23 cellular contexts compared by ENCODE assay signal in the genomic region with DNA sequence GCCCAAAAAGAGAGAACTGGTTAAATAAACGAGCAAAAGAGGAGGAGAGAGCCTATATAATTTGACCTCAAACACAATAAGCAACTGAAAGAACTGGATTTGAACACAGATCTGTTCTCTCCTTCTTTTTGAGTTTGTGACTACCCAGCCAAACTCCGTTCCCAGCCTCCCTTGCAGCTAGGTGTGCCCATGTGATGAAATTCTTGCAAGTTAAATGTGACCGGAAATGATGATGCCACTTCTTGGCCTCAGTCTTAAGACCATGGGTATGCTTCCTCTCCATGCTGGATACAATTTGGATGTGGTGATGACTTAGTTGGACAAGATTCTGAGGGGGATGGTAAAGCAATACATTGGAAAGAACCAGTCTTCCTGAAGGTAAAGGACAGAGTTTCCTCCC.
DNase-seq lines count a peak whose midpoint lies in the region; ATAC-seq, FAIRE-seq and TF ChIP-seq lines count a peak whose summit lies in the region.
"Had no signal": no experiment of that assay in that cellular context is flagged by ENCODE, and none has a peak within 500 bp of the region (broad histone marks: within the 10 kb centered on the region; RNA-seq: fewer than 3 reads in every experiment).

No MANE protein-coding gene starts in this region.

- BruUV-seq in HepG2 (replicated peaks; lab: Mats Ljungman, UMichigan) = no TSS peak
- BruUV-seq in GM12878 (replicated peaks; lab: Mats Ljungman, UMichigan) = no TSS peak

- in situ Hi-C loops in HepG2 (cut with HindIII; ENCODE audit: extremely low pct_ligation_motif_present, low pct_unique_long_range_greater_than_20kb) (loop anchor here (5.0 kb wide), 1 partner anchor 37 kb away; no protein-coding TSS in a partner anchor), GM12878 (cut with MboI) (no loop called here)

- TF ChIP-seq RAD21 in HepG2 (CRISPR knock-in tag; IDR thresholded peaks at IDR 0.05) (no peak), GM12878 (IDR thresholded peaks at IDR 0.05; ENCODE audit: insufficient read depth, low read depth, low read length) (no peak)

- H3K9me3 ChIP-seq in HepG2 (ENCODE audit: low read length) (peaks cover 7% of the 10 kb centered on the region; the same call in 1 of the 2 replicates), right lobe of liver (no peaks in the 10 kb centered on the region), GM12878 (replicated peaks; ENCODE audit: control insufficient read depth, insufficient read depth, low read length) (no peaks in the 10 kb centered on the region; the same call in 2 of the 3 replicates), uterus (no peaks in the 10 kb centered on the region)
- H3K9me3 ChIP-seq: ascending aorta, neutrophil, psoas muscle had no signal

- RAD21 ChIA-PET in GM12878 (lab: Charles Lee; ENCODE audit: unreplicated experiment) = interaction anchor here (3.0 kb wide), 1 partner anchor 86 kb away, joined by 10 read pairs; no protein-coding TSS in a partner anchor

- H3K9me3 Mint-ChIP-seq in WTC11 = peaks cover 17% of the 10 kb centered on the region

- POLR2A ChIA-PET in HepG2 (lab: Yijun Ruan, JAX) = no interaction called here
- POLR2A ChIA-PET in GM12878 (lab: Charles Lee) = interaction anchor here (0.6 kb wide), 1 partner anchor 17 kb away, joined by 7 read pairs; no protein-coding TSS in a partner anchor
- POLR2A ChIA-PET in WTC11 (lab: Charles Lee) = no interaction called here

- TF ChIP-seq CTCF in HepG2 (CRISPR knock-in tag; IDR thresholded peaks at IDR 0.05) = no peak
- TF ChIP-seq CTCF in right lobe of liver (IDR thresholded peaks at IDR 0.05) = no peak
- TF ChIP-seq CTCF in GM12878 (IDR thresholded peaks at IDR 0.05 in 2 of 3, conservative IDR thresholded peaks at IDR 0.05 in 1 of 3; ENCODE audit: control insufficient read depth in 2 of 3, extremely low read depth in 1 of 3, insufficient read depth in 1 of 3, low read depth in 3 of 3, low read length in 3 of 3) = no peak
- no peak for TF ChIP-seq CTCF in uterus (IDR thresholded peaks at IDR 0.05)
- TF ChIP-seq CTCF in WTC11 (IDR thresholded peaks at IDR 0.05) = no peak

- H3K9ac ChIP-seq in HepG2 (ENCODE audit: insufficient read depth, low read depth, low read length) (no peak overlapping the region), GM12878 (ENCODE audit: control insufficient read depth, insufficient read depth, low read length) (no peak overlapping the region)
- H3K9ac ChIP-seq: KMS-11 had no signal

- TF ChIP-seq EP300 in HepG2 (IDR thresholded peaks at IDR 0.05; ENCODE audit: low read depth in 2 of 2, low read length in 2 of 2) (no peak), HepG2 (CRISPR knock-in tag; IDR thresholded peaks at IDR 0.05; ENCODE audit: borderline replicate concordance) (no peak), GM12878 (IDR thresholded peaks at IDR 0.05; ENCODE audit: borderline replicate concordance in 1 of 2, control insufficient read depth in 1 of 2, low read depth in 2 of 2, low read length in 2 of 2) (no peak)

- intact Hi-C loops in HepG2 (cut with micrococcal nuclease; ENCODE audit: unreplicated experiment) = no loop called here
- intact Hi-C loops in right lobe of liver (cut with DNase I) = no loop called here
- intact Hi-C loops in GM12878 (cut with micrococcal nuclease; ENCODE audit: unreplicated experiment) = loop anchor here (10.0 kb wide), 1 partner anchor 360 kb away; no protein-coding TSS in a partner anchor
- intact Hi-C loops in uterus (cut with DNase I; ENCODE audit: low total_unique reads) = no loop called here

- H3K4me3 ChIP-seq in HepG2 (replicated peaks in 1 of 3; ENCODE audit: insufficient read depth in 1 of 3, low read depth in 2 of 3, low read length in 3 of 3) (no peak overlapping the region), right lobe of liver (no peak overlapping the region), GM12878 (no peak overlapping the region), uterus (no peak overlapping the region)
- H3K4me3 ChIP-seq: ascending aorta, psoas muscle had no signal

- no peak overlapping the region for H3K27ac Mint-ChIP-seq in WTC11
- H3K27ac Mint-ChIP-seq: type B pancreatic cell had no signal

- H3K4me2 ChIP-seq in HepG2 (ENCODE audit: low read depth, low read length) (no peak overlapping the region), GM12878 (ENCODE audit: control insufficient read depth, insufficient read depth) (no peak overlapping the region)
- H3K4me2 ChIP-seq: KMS-11 had no signal

- no peaks in the 10 kb centered on the region for H4K20me1 ChIP-seq in HepG2 (ENCODE audit: insufficient read depth, low read length)
- H4K20me1 ChIP-seq in GM12878 (ENCODE audit: control insufficient read depth, insufficient read depth) = no peaks in the 10 kb centered on the region

- H3K4me3 Mint-ChIP-seq in WTC11 = no peak overlapping the region
- H3K4me3 Mint-ChIP-seq: CD4-positive, alpha-beta memory T cell; T-cell; type B pancreatic cell had no signal

- H3K36me3 ChIP-seq in HepG2 (replicated peaks in 1 of 2; ENCODE audit: control insufficient read depth in 1 of 2, insufficient read depth in 2 of 2, low read length in 2 of 2) = no peaks in the 10 kb centered on the region
- H3K36me3 ChIP-seq in right lobe of liver = no peaks in the 10 kb centered on the region
- no peaks in the 10 kb centered on the region for H3K36me3 ChIP-seq in GM12878 (ENCODE audit: control insufficient read depth in 2 of 2, insufficient read depth in 2 of 2, low read length in 1 of 2)
- no peaks in the 10 kb centered on the region for H3K36me3 ChIP-seq in uterus
- H3K36me3 ChIP-seq: ascending aorta, neutrophil had no signal

- no peak for FAIRE-seq in HepG2 (lab: Jason Lieb, UNC)
- no peak for FAIRE-seq in GM12878 (lab: Jason Lieb, UNC)

- no peak for TF ChIP-seq POLR2A in HepG2 (IDR thresholded peaks at IDR 0.05; ENCODE audit: insufficient read depth in 1 of 2, low read depth in 2 of 2, low read length in 2 of 2)
- no peak for TF ChIP-seq POLR2A in right lobe of liver (IDR thresholded peaks at IDR 0.05)
- no peak for TF ChIP-seq POLR2A in GM12878 (IDR thresholded peaks at IDR 0.05; ENCODE audit: low read depth, low read length)
- TF ChIP-seq POLR2A in uterus (IDR thresholded peaks at IDR 0.05) = no peak

- WGBS in HepG2 (ENCODE audit: low lambda C conversion rate) = 98% methylated on average over 3 of the region's 3 CpGs
- WGBS in right lobe of liver (ENCODE audit: insufficient coverage, low coverage, low lambda C conversion rate, missing lambda C conversion rate) = 86% methylated on average over 2 of the region's 3 CpGs
- WGBS in GM12878 (ENCODE audit: insufficient coverage, insufficient replicate concordance, low lambda C conversion rate, missing lambda C conversion rate) = 56% methylated on average over 3 of the region's 3 CpGs

- SMC1A ChIA-PET in GM12878 (lab: Charles Lee; ENCODE audit: uncharacterized antibody, unreplicated experiment) = no interaction called here

- peaks cover 9% of the 10 kb centered on the region for H3K36me3 Mint-ChIP-seq in WTC11
- H3K36me3 Mint-ChIP-seq: CD4-positive, alpha-beta memory T cell; T-cell; type B pancreatic cell had no signal

- no peaks in the 10 kb centered on the region for H3K27me3 ChIP-seq in HepG2 (ENCODE audit: control insufficient read depth in 1 of 2, insufficient read depth in 2 of 2, low read length in 2 of 2)
- no peaks in the 10 kb centered on the region for H3K27me3 ChIP-seq in right lobe of liver
- H3K27me3 ChIP-seq in GM12878 (replicated peaks in 1 of 2; ENCODE audit: control insufficient read depth in 2 of 2, insufficient read depth in 2 of 2, low read length in 1 of 2) = no peaks in the 10 kb centered on the region
- no peaks in the 10 kb centered on the region for H3K27me3 ChIP-seq in uterus
- H3K27me3 ChIP-seq: ascending aorta, neutrophil had no signal

- H3K4me1 ChIP-seq in HepG2 (ENCODE audit: insufficient read depth, low read length) (peaks cover 63% of the 10 kb centered on the region), right lobe of liver (peaks cover 0 to 37% (median 12%) of the 10 kb centered on the region in 4 donors), GM12878 (ENCODE audit: control insufficient read depth, insufficient read depth, low read length) (peaks cover 10% of the 10 kb centered on the region), uterus (peaks cover 6% of the 10 kb centered on the region in 2 donors)
- H3K4me1 ChIP-seq: psoas muscle had no signal

- H3K27ac ChIP-seq in HepG2 (ENCODE audit: extremely low read length, insufficient read depth, low read length) (no peak overlapping the region), right lobe of liver (no peak overlapping the region), GM12878 (ENCODE audit: control insufficient read depth, insufficient read depth) (no peak overlapping the region), uterus (peak overlapping the region; percentile 66 to 70)
- H3K27ac ChIP-seq: 22Rv1, ascending aorta, KMS-11, neutrophil, psoas muscle had no signal

- H3K27me3 Mint-ChIP-seq in WTC11 (ENCODE audit: low read depth) = no peaks in the 10 kb centered on the region; the same call in 1 of the 2 replicates
- H3K27me3 Mint-ChIP-seq: CD4-positive, alpha-beta memory T cell; T-cell; type B pancreatic cell had no signal

- peak; percentile 20 for DNase-seq in DMS53 (lab: John Stamatoyannopoulos, UW)
- no peak for DNase-seq in DMS53 treated with DMSO at 0.1 percent for 48 hours (lab: John Stamatoyannopoulos, UW; ENCODE audit: unreplicated experiment)
- no peak for DNase-seq in HepG2 (ENCODE audit: low spot score)
- DNase-seq in right lobe of liver = no peak
- no peak for DNase-seq in GM12878 (ENCODE audit: low read depth, low spot score)
- DNase-seq in uterus = no peak
- no peak for DNase-seq in WTC11 (ENCODE audit: low spot score)
- DNase-seq: activated CD4-positive, CD25-positive, alpha-beta regulatory T cell treated with anti-CD3 and anti-CD28 coated beads, Interleukin-2, amount 50 U/mL, for 72 hours; activated gamma-delta T cell treated with Interleukin-2 at 50 U/mL for 16 hours; CD4-positive, alpha-beta memory T cell; DMS 273 treated with DMSO at 0.1 percent for 48 hours; NCI-H146; NCI-H510A; psoas muscle; SIG-M5; T-cell had no signal

- H3K4me1 Mint-ChIP-seq in WTC11 = peaks cover 16% of the 10 kb centered on the region

- ATAC-seq in HepG2 (no peak), right lobe of liver (no peak), GM12878 (no peak), WTC11 (no peak), HG03025 (IDR thresholded peaks at IDR 0.05; ENCODE audit: low FRiP score, unreplicated experiment) (no peak)
- ATAC-seq: Panc1, psoas muscle had no signal

- H2AFZ ChIP-seq in HepG2 (ENCODE audit: low read length) = no peak overlapping the region
- H2AFZ ChIP-seq in GM12878 (ENCODE audit: control insufficient read depth, low read depth, low read length) = no peak overlapping the region

- CTCF ChIA-PET in HepG2 (lab: Yijun Ruan, JAX; ENCODE audit: low intra/inter-chr PET ratio, low total read pairs) (no interaction called here), GM12878 (lab: Yijun Ruan, JAX) (interaction anchor here (0.6 kb wide), 1 partner anchor 311 kb away, joined by 3 read pairs; no protein-coding TSS in a partner anchor), WTC11 (lab: Charles Lee) (no interaction called here)

- H3K79me2 ChIP-seq in HepG2 (ENCODE audit: insufficient read depth, low read length) (no peaks in the 10 kb centered on the region), GM12878 (ENCODE audit: control insufficient read depth, insufficient read depth, low read length) (no peaks in the 10 kb centered on the region)

TF ChIP-seq in WTC11, 78 proteins besides CTCF, POLR2A, EP300 and RAD21 (continues in another document):
- TF ChIP-seq ZNF138 (CRISPR knock-in tag; conservative IDR thresholded peaks at IDR 0.05) = no peak
- TF ChIP-seq JUN (CRISPR knock-in tag; IDR thresholded peaks at IDR 0.05) = no peak
- TF ChIP-seq KAT7 (CRISPR knock-in tag; IDR thresholded peaks at IDR 0.05; ENCODE audit: borderline replicate concordance) = no peak

Comparison
In these comparisons a context has a peak if more than half of its experiments do, and no peak if none do; other contexts are left out.
1. H3K27ac ChIP-seq: peak in uterus (2 of 2); none in HepG2 (single experiment), right lobe of liver (0 of 3) and GM12878 (single experiment).